1 cellular context compared by ENCODE assay signal in the genomic region with DNA sequence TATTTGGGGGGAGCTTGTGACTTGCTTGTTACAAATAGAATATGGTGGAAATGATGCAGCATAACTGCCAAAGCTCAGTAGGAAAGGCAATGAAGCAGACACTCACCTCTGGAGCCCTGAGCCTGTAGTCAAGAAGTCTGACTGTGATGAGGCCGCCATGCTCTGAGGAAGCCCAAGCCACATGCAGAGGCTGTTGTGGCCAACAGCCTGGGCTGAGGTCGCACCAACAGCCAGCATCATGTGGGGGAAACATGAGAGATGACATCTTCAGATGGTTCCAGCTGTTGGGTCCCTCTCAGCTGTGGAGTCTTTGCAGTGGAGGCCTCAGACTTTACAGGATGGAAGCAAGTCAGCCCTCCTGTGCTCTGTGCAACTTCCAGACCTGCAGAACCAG.
TF ChIP-seq lines count a peak whose summit lies in the region.

No MANE protein-coding gene starts in this region.

TF ChIP-seq in H1, 55 proteins besides CTCF, POLR2A, EP300 and RAD21:
- TF ChIP-seq RFX5 (IDR thresholded peaks at IDR 0.05; ENCODE audit: borderline replicate concordance, low read depth, low read length) (no peak), NRF1 (IDR thresholded peaks at IDR 0.05; ENCODE audit: low read depth, low read length) (no peak), JUN (IDR thresholded peaks at IDR 0.05; ENCODE audit: low read depth, low read length) (no peak)
